Comparison of ENCODE assay signal across 2 cellular contexts in genomic region chr17:73100363-73100762, GRCh38.
TF ChIP-seq lines count a peak whose summit lies in the region.

No MANE protein-coding gene starts in this region.

TF ChIP-seq in HepG2, 621 proteins besides CTCF, POLR2A, EP300 and RAD21:
- peak; percentile 32; the same call in 1 of the 2 replicates for TF ChIP-seq ZMYM3 (CRISPR knock-in tag; IDR thresholded peaks at IDR 0.05)
- TF ChIP-seq DNMT3B (CRISPR knock-in tag; conservative IDR thresholded peaks at IDR 0.05): no peak

TF ChIP-seq in K562, 482 proteins besides CTCF, POLR2A, EP300 and RAD21:
- TF ChIP-seq SAP30 (IDR thresholded peaks at IDR 0.05; ENCODE audit: borderline replicate concordance, insufficient read depth, low read depth, low read length, poor library complexity, severe bottlenecking) (no peak), NCOR1 (IDR thresholded peaks at IDR 0.05) (no peak), BCOR (IDR thresholded peaks at IDR 0.05) (0 out of 2 replicates have a peak, but pooled peaks have one; percentile 18), RBM25 (IDR thresholded peaks at IDR 0.05; ENCODE audit: low read depth, low read length, severe bottlenecking) (peak; percentile 82), BMI1 (IDR thresholded peaks at IDR 0.05; ENCODE audit: low read length) (no peak)
TF ChIP-seq in K562: peak in this region for 2.
